1 cellular context compared by ENCODE assay signal in genomic region chr7:117127585-117128168, GRCh38.
TF ChIP-seq lines count a peak whose summit lies in the region.

No MANE protein-coding gene starts in this region.

TF ChIP-seq in K562, 482 proteins besides CTCF, POLR2A, EP300 and RAD21 (continued from another document):
- no peak for TF ChIP-seq GABPB1 (CRISPR knock-in tag; IDR thresholded peaks at IDR 0.05)
- TF ChIP-seq LARP7 (IDR thresholded peaks at IDR 0.05): no peak
- peak; percentile 48; the same call in 1 of the 2 replicates for TF ChIP-seq POLR2H (tag; IDR thresholded peaks at IDR 0.05; ENCODE audit: low read depth)
- no peak for TF ChIP-seq ZNF146 (CRISPR knock-in tag; IDR thresholded peaks at IDR 0.05; ENCODE audit: unreplicated experiment)
- TF ChIP-seq PBX2 (CRISPR knock-in tag; IDR thresholded peaks at IDR 0.05; ENCODE audit: low read depth): no peak
- 0 out of 2 replicates have a peak, but pooled peaks have one; percentile 12 for TF ChIP-seq PBX2 (tag; conservative IDR thresholded peaks at IDR 0.05; ENCODE audit: low read depth)
- TF ChIP-seq SMAD1 (IDR thresholded peaks at IDR 0.05; ENCODE audit: low read depth, low read length, partially characterized antibody): no peak
- TF ChIP-seq ZNF280B (CRISPR knock-in tag; IDR thresholded peaks at IDR 0.05): no peak
- TF ChIP-seq MBD1 (CRISPR knock-in tag; IDR thresholded peaks at IDR 0.05): 0 out of 2 replicates have a peak, but pooled peaks have one; percentile 34
- TF ChIP-seq BACH1 (tag; IDR thresholded peaks at IDR 0.05): no peak
- TF ChIP-seq ZFP91 (CRISPR knock-in tag; IDR thresholded peaks at IDR 0.05): no peak
- TF ChIP-seq MTA3 (IDR thresholded peaks at IDR 0.05; ENCODE audit: borderline replicate concordance): no peak
- TF ChIP-seq SMARCC2 (IDR thresholded peaks at IDR 0.05; ENCODE audit: low read depth): no peak
- no peak for TF ChIP-seq ZNF639 (CRISPR knock-in tag; conservative IDR thresholded peaks at IDR 0.05 in 1 of 2, IDR thresholded peaks at IDR 0.05 in 1 of 2)
- TF ChIP-seq ASH1L (IDR thresholded peaks at IDR 0.05; ENCODE audit: borderline replicate concordance, low read depth, partially characterized antibody): no peak
- TF ChIP-seq OTX1 (CRISPR knock-in tag; IDR thresholded peaks at IDR 0.05): no peak
- TF ChIP-seq PREB (CRISPR knock-in tag; IDR thresholded peaks at IDR 0.05): no peak
- TF ChIP-seq FIP1L1 (IDR thresholded peaks at IDR 0.05; ENCODE audit: low read depth, low read length, poor library complexity, severe bottlenecking): no peak
- no peak for TF ChIP-seq CC2D1A (IDR thresholded peaks at IDR 0.05)
- TF ChIP-seq ZNF592 (IDR thresholded peaks at IDR 0.05): 0 out of 2 replicates have a peak, but pooled peaks have one; percentile 51
- no peak for TF ChIP-seq SP2 (IDR thresholded peaks at IDR 0.05; ENCODE audit: extremely low read depth, low read depth, low read length, poor library complexity, severe bottlenecking)
- TF ChIP-seq IRF9 (tag; IDR thresholded peaks at IDR 0.05): no peak
- no peak for TF ChIP-seq ZNF444 (CRISPR knock-in tag; IDR thresholded peaks at IDR 0.05)
- no peak for TF ChIP-seq COPS2 (conservative IDR thresholded peaks at IDR 0.05)
- 0 out of 4 replicates have a peak, but pooled peaks of 1 of the 2 experiments have one; percentile 34 for TF ChIP-seq RCOR1 (IDR thresholded peaks at IDR 0.05; ENCODE audit: borderline replicate concordance in 1 of 2, low read depth in 2 of 2, low read length in 2 of 2)
- TF ChIP-seq ARID2 (IDR thresholded peaks at IDR 0.05): no peak
- TF ChIP-seq ZNF217 (CRISPR knock-in tag; IDR thresholded peaks at IDR 0.05): no peak
- no peak for TF ChIP-seq ZNF830 (CRISPR knock-in tag; IDR thresholded peaks at IDR 0.05)
